ENCODE assay signal across 11 cellular contexts in the genomic region with DNA sequence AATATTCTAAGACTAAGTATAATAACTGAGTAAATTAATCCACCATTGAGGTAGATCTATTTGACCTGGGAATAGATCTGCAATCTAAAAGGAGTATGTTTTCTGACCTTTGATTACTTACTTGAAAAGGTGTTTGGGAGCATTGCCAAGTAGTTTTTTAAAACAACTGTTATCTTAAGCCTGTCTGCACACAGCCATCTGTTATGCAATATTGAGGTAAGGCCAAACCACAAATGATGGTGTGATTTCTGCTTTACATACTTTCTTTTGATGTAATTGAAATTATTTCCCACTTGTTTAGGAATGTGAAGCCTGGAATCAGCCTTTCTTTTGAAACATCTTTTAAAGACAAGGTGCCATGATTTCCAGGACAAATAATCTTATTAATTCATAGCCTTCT.
DNase-seq lines count a peak whose midpoint lies in the region; ATAC-seq, FAIRE-seq and TF ChIP-seq lines count a peak whose summit lies in the region.
"Had no signal": no experiment of that assay in that cellular context is flagged by ENCODE, and none has a peak within 500 bp of the region (broad histone marks: within the 10 kb centered on the region; RNA-seq: fewer than 3 reads in every experiment).

No MANE protein-coding gene starts in this region.

- no peak overlapping the region for H3K4me3 ChIP-seq in small intestine (ENCODE audit: low read depth in 1 of 2, low read length in 2 of 2)
- H3K4me3 ChIP-seq: MG63 had no signal

- no peak for TF ChIP-seq POLR2A in erythroblast (IDR thresholded peaks at IDR 0.05; ENCODE audit: low read length)

- H3K27ac ChIP-seq in small intestine (ENCODE audit: low read depth in 1 of 2, low read length in 1 of 2): no peak overlapping the region
- H3K27ac ChIP-seq: 22Rv1 had no signal

- no peaks in the 10 kb centered on the region for H3K27me3 ChIP-seq in small intestine (ENCODE audit: control insufficient read depth in 2 of 2, insufficient read depth in 2 of 2, low read length in 2 of 2)
- H3K27me3 ChIP-seq: MG63 had no signal

- peak; percentile 93 for FAIRE-seq in small intestine (lab: Jason Lieb, UNC)

- DNase-seq in DMS53 (lab: John Stamatoyannopoulos, UW): peak; percentile 1
- no peak for DNase-seq in DMS53 treated with DMSO at 0.1 percent for 48 hours (lab: John Stamatoyannopoulos, UW; ENCODE audit: unreplicated experiment)
- DNase-seq in NOMO-1 (lab: John Stamatoyannopoulos, UW; ENCODE audit: unreplicated experiment in 2 of 2): peak; percentile 66 to 78
- DNase-seq in erythroblast (lab: John Stamatoyannopoulos, UW): peak; percentile 11 to 40
- peak; percentile 80 for DNase-seq in small intestine
- DNase-seq in stimulated activated naive CD8-positive, alpha-beta T cell treated with anti-CD3 and anti-CD28 coated beads, Interleukin-15, Interleukin-2, amounts not matched to agents 100 U/mL and 50 U/mL, for 24 hours: no peak
- DNase-seq in GM19240 (ENCODE audit: insufficient read length, low spot score): no peak
- DNase-seq: MG63, T-helper 1 cell had no signal

- no peaks in the 10 kb centered on the region for H3K4me1 ChIP-seq in small intestine (ENCODE audit: control insufficient read depth in 2 of 2, insufficient read depth in 1 of 2, low read depth in 1 of 2, low read length in 1 of 2)

- ATAC-seq in stimulated activated naive CD8-positive, alpha-beta T cell treated with anti-CD3 and anti-CD28 coated beads, Interleukin-15, Interleukin-2, amounts not matched to agents 100 U/mL and 50 U/mL, for 24 hours: no peak
- ATAC-seq in GM18519 (IDR thresholded peaks at IDR 0.05; ENCODE audit: low FRiP score, unreplicated experiment): no peak

- peaks cover 7 to 11% of the 10 kb centered on the region in 2 donors for H3K36me3 ChIP-seq in small intestine (ENCODE audit: control insufficient read depth in 2 of 2, insufficient read depth in 2 of 2, low read length in 2 of 2)
- H3K36me3 ChIP-seq: MG63 had no signal

- H3K9me3 ChIP-seq in small intestine (ENCODE audit: control insufficient read depth, low read depth): no peaks in the 10 kb centered on the region
- H3K9me3 ChIP-seq: MG63 had no signal

Comparison
In these comparisons a context has a peak if more than half of its experiments do, and no peak if none do; other contexts are left out.
1. DNase-seq: peak in DMS53 (single experiment), NOMO-1 (2 of 2), erythroblast (2 of 2) and small intestine (single experiment); none in DMS53 treated with DMSO at 0.1 percent for 48 hours (single experiment), stimulated activated naive CD8-positive, alpha-beta T cell treated with anti-CD3 and anti-CD28 coated beads, Interleukin-15, Interleukin-2, amounts not matched to agents 100 U/mL and 50 U/mL, for 24 hours (single experiment) and GM19240 (single experiment).